ENCODE assay signal across 1 cellular context in the genomic region with DNA sequence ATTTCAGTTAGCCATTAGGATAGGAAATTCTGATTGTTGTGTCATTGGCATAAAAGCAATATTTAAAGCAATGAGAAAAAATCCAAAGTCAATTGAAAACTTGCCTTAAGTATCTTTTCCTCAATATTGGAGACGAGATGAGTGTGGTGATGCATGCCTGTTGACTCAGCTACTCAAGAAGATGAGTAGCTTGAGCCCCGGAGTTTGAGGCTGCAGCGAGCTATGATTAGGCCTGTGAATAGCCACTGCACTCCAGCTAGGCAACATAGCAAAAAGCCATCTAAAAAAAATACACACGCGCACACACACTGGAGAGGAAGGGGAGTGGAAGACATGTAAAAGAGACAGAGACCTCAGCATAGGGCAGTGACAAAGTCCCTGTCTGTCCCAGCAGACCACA.
TF ChIP-seq lines count a peak whose summit lies in the region.

No MANE protein-coding gene starts in this region.

TF ChIP-seq in HEK293T, 16 proteins besides CTCF, POLR2A, EP300 and RAD21 (continued from another document):
- TF ChIP-seq, protein P1, sequence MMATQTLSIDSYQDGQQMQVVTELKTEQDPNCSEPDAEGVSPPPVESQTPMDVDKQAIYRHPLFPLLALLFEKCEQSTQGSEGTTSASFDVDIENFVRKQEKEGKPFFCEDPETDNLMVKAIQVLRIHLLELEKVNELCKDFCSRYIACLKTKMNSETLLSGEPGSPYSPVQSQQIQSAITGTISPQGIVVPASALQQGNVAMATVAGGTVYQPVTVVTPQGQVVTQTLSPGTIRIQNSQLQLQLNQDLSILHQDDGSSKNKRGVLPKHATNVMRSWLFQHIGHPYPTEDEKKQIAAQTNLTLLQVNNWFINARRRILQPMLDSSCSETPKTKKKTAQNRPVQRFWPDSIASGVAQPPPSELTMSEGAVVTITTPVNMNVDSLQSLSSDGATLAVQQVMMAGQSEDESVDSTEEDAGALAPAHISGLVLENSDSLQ (IDR thresholded peaks at IDR 0.05) = no peak
- TF ChIP-seq NFRKB (IDR thresholded peaks at IDR 0.05) (no peak), ELF4 (IDR thresholded peaks at IDR 0.05) (no peak), FOXK2 (IDR thresholded peaks at IDR 0.05) (no peak), FOXM1 (IDR thresholded peaks at IDR 0.05; ENCODE audit: borderline replicate concordance) (no peak), TARDBP (IDR thresholded peaks at IDR 0.05) (no peak), FOXA1 (IDR thresholded peaks at IDR 0.05) (no peak), HDGF (IDR thresholded peaks at IDR 0.05; ENCODE audit: borderline replicate concordance) (no peak), CTBP1 (IDR thresholded peaks at IDR 0.05; ENCODE audit: borderline replicate concordance) (no peak)
